Comparison of ENCODE assay signal across 8 cellular contexts in genomic region chr15:45187894-45188830, GRCh38. TPM values are rescaled to one million over a fixed set of nuclear protein-coding genes. Genes with fewer than 3 reads are reported as not detected.
DNase-seq lines count a peak whose midpoint lies in the region; ATAC-seq and TF ChIP-seq lines count a peak whose summit lies in the region.

Gene SHF (minus strand): TSS chr15:45187966. CDS start chr15:45187951, 15 bp downstream.

- TF ChIP-seq CTCF in choroid plexus epithelial cell (conservative IDR thresholded peaks at IDR 0.05; ENCODE audit: low read depth, low read length) (no peak), lower leg skin (IDR thresholded peaks at IDR 0.05) (no peak)

- 1 to 2% methylated on average over 37 to 43 of the region's 57 CpGs for whole genome bisulfite sequencing in lower leg skin, 2 donors

- intact Hi-C loops in lower leg skin (cut with DNase I; ENCODE audit: low total_unique reads) = no loop called here

- peak; percentile 36 for DNase-seq in NCI-H146 treated with DMSO at 0.1 percent for 48 hours (lab: John Stamatoyannopoulos, UW; ENCODE audit: unreplicated experiment)
- peak; percentile 66 for DNase-seq in activated CD4-positive, alpha-beta T cell treated with anti-CD3 and anti-CD28 coated beads for 24 hours (ENCODE audit: low read depth in 2 of 2)
- DNase-seq in choroid plexus epithelial cell (ENCODE audit: low read depth) = peak; percentile 24
- no peak for DNase-seq in lower leg skin (ENCODE audit: low spot score in 2 of 2)
- DNase-seq in stimulated activated CD4-positive, alpha-beta T cell treated with anti-CD3 and anti-CD28 coated beads, Interleukin-4, amount 100 ng/mL, for 48 hours (ENCODE audit: low read depth in 2 of 2) = peak; percentile 54 to 74
- DNase-seq in globus pallidus (ENCODE audit: low spot score) = no peak

- TF ChIP-seq POLR2A in lower leg skin (IDR thresholded peaks at IDR 0.05) = no peak

- H3K4me3 ChIP-seq in choroid plexus epithelial cell (ENCODE audit: low read depth, low read length) (peak within 1 kb of the TSS; percentile 62), lower leg skin (ENCODE audit: low read depth, poor library complexity, severe bottlenecking) (peak within 1 kb of the TSS; percentile 37)

- ATAC-seq in GM19023 (IDR thresholded peaks at IDR 0.05; ENCODE audit: unreplicated experiment) (peak; percentile 53), HG02938 (IDR thresholded peaks at IDR 0.05; ENCODE audit: unreplicated experiment) (no peak)

RNA-seq across cellular contexts. Expression of gene SHF, which starts in this region (rescaled TPM):
- total RNA-seq in lower leg skin = 10 to 100 TPM in 2 of 4 donors, 1 to 10 TPM in 2; 6.0 to 19.4 (median 13.0) TPM

Comparison
In these comparisons a context has a peak if more than half of its experiments do, and no peak if none do; other contexts are left out.
1. DNase-seq: peak in NCI-H146 treated with DMSO at 0.1 percent for 48 hours (single experiment), activated CD4-positive, alpha-beta T cell treated with anti-CD3 and anti-CD28 coated beads for 24 hours (2 of 2), choroid plexus epithelial cell (single experiment) and stimulated activated CD4-positive, alpha-beta T cell treated with anti-CD3 and anti-CD28 coated beads, Interleukin-4, amount 100 ng/mL, for 48 hours (2 of 2); none in lower leg skin (0 of 2) and globus pallidus (single experiment).